8 cellular contexts compared by ENCODE assay signal in genomic region chr17:37744961-37745800, GRCh38. TPM values are rescaled to one million over a fixed set of nuclear protein-coding genes. Genes with fewer than 3 reads are reported as not detected.
DNase-seq lines count a peak whose midpoint lies in the region; ATAC-seq and TF ChIP-seq lines count a peak whose summit lies in the region.

Gene HNF1B, minus strand, starts transcription at chr17:37745059. Its CDS starts 175 bp downstream, at chr17:37744884.

- peaks cover 3% of the 10 kb centered on the region for H3K36me3 Mint-ChIP-seq in T-helper 2 cell treated with Interferon-gamma antibody and Interleukin-4, amounts not matched to agents 5 μg/mL and 100 μg/mL, for 36 hours (ENCODE audit: low read depth)
- no peaks in the 10 kb centered on the region for H3K36me3 Mint-ChIP-seq in dendritic cell treated with granulocyte-macrophage colony-stimulating factor and Interleukin-4, amounts not matched to agents 40 ng/mL and 50 ng/mL, for 4 days (ENCODE audit: low read depth)
- peaks cover 12% of the 10 kb centered on the region for H3K36me3 Mint-ChIP-seq in progenitor cell of endocrine pancreas (ENCODE audit: insufficient read depth)

- H3K27me3 Mint-ChIP-seq in T-helper 2 cell treated with Interferon-gamma antibody and Interleukin-4, amounts not matched to agents 5 μg/mL and 100 μg/mL, for 36 hours (ENCODE audit: low read depth) = peaks cover 72% of the 10 kb centered on the region
- H3K27me3 Mint-ChIP-seq in dendritic cell treated with granulocyte-macrophage colony-stimulating factor and Interleukin-4, amounts not matched to agents 40 ng/mL and 50 ng/mL, for 4 days = peaks cover 83% of the 10 kb centered on the region
- H3K27me3 Mint-ChIP-seq in progenitor cell of endocrine pancreas = no peaks in the 10 kb centered on the region

- H3K27ac Mint-ChIP-seq in T-helper 2 cell treated with Interferon-gamma antibody and Interleukin-4, amounts not matched to agents 5 μg/mL and 100 μg/mL, for 36 hours = peak within 1 kb of the TSS; percentile 32
- H3K27ac Mint-ChIP-seq in dendritic cell treated with granulocyte-macrophage colony-stimulating factor and Interleukin-4, amounts not matched to agents 40 ng/mL and 50 ng/mL, for 4 days = no peak within 1 kb of the TSS
- peak within 1 kb of the TSS; percentile 98 for H3K27ac Mint-ChIP-seq in progenitor cell of endocrine pancreas

- peak; percentile 40 for ATAC-seq in HG03139 (IDR thresholded peaks at IDR 0.05; ENCODE audit: unreplicated experiment)

- DNase-seq in T-helper 2 cell treated with Interferon-gamma antibody and Interleukin-4, amounts not matched to agents 5 μg/mL and 100 μg/mL, for 36 hours (ENCODE audit: low spot score) = no peak
- DNase-seq in T-helper 2 cell = no peak
- peak; percentile 58 for DNase-seq in progenitor cell of endocrine pancreas (ENCODE audit: low spot score, unreplicated experiment)
- no peak for DNase-seq in COR-L47 (lab: John Stamatoyannopoulos, UW)
- DNase-seq in C1 segment of cervical spinal cord (lab: John Stamatoyannopoulos, UW) = no peak
- no peak for DNase-seq in SKM-1 (lab: John Stamatoyannopoulos, UW; ENCODE audit: unreplicated experiment)

- TF ChIP-seq CTCF in progenitor cell of endocrine pancreas (IDR thresholded peaks at IDR 0.05; ENCODE audit: unreplicated experiment) = no peak

- peaks cover 21% of the 10 kb centered on the region for H3K4me1 Mint-ChIP-seq in T-helper 2 cell treated with Interferon-gamma antibody and Interleukin-4, amounts not matched to agents 5 μg/mL and 100 μg/mL, for 36 hours (ENCODE audit: low read depth)
- peaks cover 38% of the 10 kb centered on the region for H3K4me1 Mint-ChIP-seq in dendritic cell treated with granulocyte-macrophage colony-stimulating factor and Interleukin-4, amounts not matched to agents 40 ng/mL and 50 ng/mL, for 4 days (ENCODE audit: low read depth)
- H3K4me1 Mint-ChIP-seq in progenitor cell of endocrine pancreas (ENCODE audit: low read depth) = peaks cover 34% of the 10 kb centered on the region

- peak within 1 kb of the TSS; percentile 63 for H3K4me3 Mint-ChIP-seq in T-helper 2 cell treated with Interferon-gamma antibody and Interleukin-4, amounts not matched to agents 5 μg/mL and 100 μg/mL, for 36 hours
- H3K4me3 Mint-ChIP-seq in dendritic cell treated with granulocyte-macrophage colony-stimulating factor and Interleukin-4, amounts not matched to agents 40 ng/mL and 50 ng/mL, for 4 days = peak within 1 kb of the TSS; percentile 48
- H3K4me3 Mint-ChIP-seq in progenitor cell of endocrine pancreas (ENCODE audit: low read depth) = peak within 1 kb of the TSS; percentile 97

- intact Hi-C loops in dendritic cell treated with granulocyte-macrophage colony-stimulating factor and Interleukin-4, amounts not matched to agents 40 ng/mL and 50 ng/mL, for 4 days (cut with micrococcal nuclease) = no loop called here

- H3K9me3 Mint-ChIP-seq in T-helper 2 cell treated with Interferon-gamma antibody and Interleukin-4, amounts not matched to agents 5 μg/mL and 100 μg/mL, for 36 hours = no peaks in the 10 kb centered on the region
- H3K9me3 Mint-ChIP-seq in dendritic cell treated with granulocyte-macrophage colony-stimulating factor and Interleukin-4, amounts not matched to agents 40 ng/mL and 50 ng/mL, for 4 days = no peaks in the 10 kb centered on the region
- no peaks in the 10 kb centered on the region for H3K9me3 Mint-ChIP-seq in progenitor cell of endocrine pancreas (ENCODE audit: low read depth)

RNA-seq across cellular contexts. Expression of gene HNF1B, which starts in this region (rescaled TPM):
- total RNA-seq in progenitor cell of endocrine pancreas = 96.9 and 99.1 TPM in 2 replicates
